Comparison of ENCODE assay signal across 2 cellular contexts in the genomic region with DNA sequence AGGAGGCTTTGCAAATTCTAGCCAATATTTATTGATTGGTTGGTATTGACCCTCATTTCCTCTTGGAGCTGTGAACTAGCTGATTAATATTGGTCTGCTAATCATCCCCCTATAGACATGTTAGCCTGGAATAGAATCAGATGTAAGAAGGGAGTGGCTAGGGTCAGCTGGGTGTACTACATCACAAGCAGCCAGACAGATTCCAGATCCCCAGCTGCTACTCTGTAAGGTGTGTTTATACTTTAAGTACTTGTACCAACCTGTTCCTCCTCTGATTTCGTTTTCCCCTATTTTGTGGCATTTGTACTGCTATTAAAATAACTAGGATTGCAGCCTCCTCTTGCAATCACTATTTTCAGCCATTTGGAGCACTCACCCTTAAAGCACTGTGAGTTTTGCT.
TF ChIP-seq lines count a peak whose summit lies in the region.

No MANE protein-coding gene starts in this region.

TF ChIP-seq in GM12891, 5 proteins besides CTCF, POLR2A, EP300 and RAD21:
- TF ChIP-seq TAF1 (IDR thresholded peaks at IDR 0.05; ENCODE audit: low read depth, low read length) (no peak), SPI1 (IDR thresholded peaks at IDR 0.05; ENCODE audit: low read depth, low read length) (no peak), POLR2AphosphoS5 (IDR thresholded peaks at IDR 0.05; ENCODE audit: low read depth, low read length) (no peak), POU2F2 (IDR thresholded peaks at IDR 0.05; ENCODE audit: low read depth, low read length) (no peak), PAX5 (IDR thresholded peaks at IDR 0.05; ENCODE audit: insufficient read depth, low read length, severe bottlenecking) (no peak)

TF ChIP-seq in GM12878, 131 proteins besides CTCF, POLR2A, EP300 and RAD21:
- TF ChIP-seq ZZZ3 (IDR thresholded peaks at IDR 0.05; ENCODE audit: control insufficient read depth, insufficient read length, low read depth) (no peak), JUNB (IDR thresholded peaks at IDR 0.05) (no peak), NFIC (IDR thresholded peaks at IDR 0.05; ENCODE audit: low read depth, low read length) (no peak), POLR2AphosphoS2 (IDR thresholded peaks at IDR 0.05; ENCODE audit: low read depth, low read length) (no peak), PBX3 (IDR thresholded peaks at IDR 0.05; ENCODE audit: insufficient replicate concordance, low read depth, low read length) (no peak)
